In genomic region chr11:64208086-64208795, GRCh38 we compare ENCODE assay signal across 9 cellular contexts. TPM values are rescaled to one million over a fixed set of nuclear protein-coding genes. Genes with fewer than 3 reads are reported as not detected.
DNase-seq lines count a peak whose midpoint lies in the region; ATAC-seq and TF ChIP-seq lines count a peak whose summit lies in the region.
"Had no signal": no experiment of that assay in that cellular context is flagged by ENCODE, and none has a peak within 500 bp of the region (broad histone marks: within the 10 kb centered on the region; RNA-seq: fewer than 3 reads in every experiment).

No MANE protein-coding gene starts in this region.

- no peaks in the 10 kb centered on the region for H3K27me3 Mint-ChIP-seq in activated CD4-positive, alpha-beta memory T cell treated with anti-CD3 and anti-CD28 coated beads for 36 hours
- peaks cover 5 to 11% (median 6%) of the 10 kb centered on the region in 3 donors for H3K27me3 Mint-ChIP-seq in immature natural killer cell (ENCODE audit: low read depth in 3 of 3)

- H3K27ac ChIP-seq in spleen: peak overlapping the region; percentile 84 to 99 (median 96)

- CTCF ChIA-PET in activated CD4-positive, alpha-beta memory T cell treated with anti-CD3 and anti-CD28 coated beads for 36 hours (lab: Charles Lee): interaction anchor here (0.6 to 6.5 kb wide), 11 partner anchors 17 to 1454 kb away, joined by 3 to 106 read pairs (median 7); partner anchors contain the start of genes CATSPERZ, ESRRA, NUDT22 and PPP1R14B

- 58 to 84% (median 62%) methylated on average over 9 to 23 of the region's 23 CpGs for WGBS in spleen, 5 donors

- H3K4me1 ChIP-seq in spleen: peaks cover 32 to 96% (median 60%) of the 10 kb centered on the region in 6 donors

- DNase-seq in activated CD4-positive, alpha-beta memory T cell treated with anti-CD3 and anti-CD28 coated beads for 36 hours: no peak
- DNase-seq in immature natural killer cell (no peak), spleen (peak; percentile 85), activated gamma-delta T cell (lab: John Stamatoyannopoulos, UW) (no peak)
- DNase-seq: NCI-H69 had no signal

- no peaks in the 10 kb centered on the region for H3K9me3 Mint-ChIP-seq in activated CD4-positive, alpha-beta memory T cell treated with anti-CD3 and anti-CD28 coated beads for 36 hours
- H3K9me3 Mint-ChIP-seq in immature natural killer cell: no peaks in the 10 kb centered on the region

- peak overlapping the region; percentile 58 to 89 (median 80) for H3K4me3 ChIP-seq in spleen

- no peaks in the 10 kb centered on the region for H3K9me3 ChIP-seq in spleen

- no peak for TF ChIP-seq POLR2A in spleen (IDR thresholded peaks at IDR 0.05)

- ATAC-seq in HG02610 (IDR thresholded peaks at IDR 0.05; ENCODE audit: unreplicated experiment) (peak; percentile 6), HG03460 (IDR thresholded peaks at IDR 0.05; ENCODE audit: unreplicated experiment) (no peak), HG02623 (IDR thresholded peaks at IDR 0.05; ENCODE audit: unreplicated experiment) (no peak), GM21447 (IDR thresholded peaks at IDR 0.05; ENCODE audit: unreplicated experiment) (no peak)

- intact Hi-C loops in activated CD4-positive, alpha-beta memory T cell treated with anti-CD3 and anti-CD28 coated beads for 36 hours (cut with micrococcal nuclease): no loop called here
- intact Hi-C loops in spleen (cut with DNase I; ENCODE audit: low total_unique reads): no loop called here

- POLR2A ChIA-PET in activated CD4-positive, alpha-beta memory T cell treated with anti-CD3 and anti-CD28 coated beads for 36 hours (lab: Charles Lee): interaction anchor here (1.0 to 5.5 kb wide), 13 partner anchors 17 to 125 kb away, joined by 3 to 111 read pairs (median 13); partner anchors contain the start of genes ESRRA, FKBP2, NUDT22 and PRDX5

- H3K36me3 ChIP-seq in spleen: peaks cover 0 to 66% (median 43%) of the 10 kb centered on the region in 6 donors

- H3K27me3 ChIP-seq in spleen (replicated peaks in 1 of 7): no peaks in the 10 kb centered on the region

- no peak for TF ChIP-seq CTCF in spleen (IDR thresholded peaks at IDR 0.05 in 8 of 11, conservative IDR thresholded peaks at IDR 0.05 in 3 of 11)

- peaks cover 50% of the 10 kb centered on the region for H3K4me1 Mint-ChIP-seq in activated CD4-positive, alpha-beta memory T cell treated with anti-CD3 and anti-CD28 coated beads for 36 hours (ENCODE audit: low read depth)
- H3K4me1 Mint-ChIP-seq in immature natural killer cell: peaks cover 43 to 45% of the 10 kb centered on the region in 2 donors

- H3K27ac Mint-ChIP-seq in activated CD4-positive, alpha-beta memory T cell treated with anti-CD3 and anti-CD28 coated beads for 36 hours: peak overlapping the region; percentile 99
- H3K27ac Mint-ChIP-seq in immature natural killer cell: peak overlapping the region; percentile 91 to 96 (median 95)

- H3K36me3 Mint-ChIP-seq in activated CD4-positive, alpha-beta memory T cell treated with anti-CD3 and anti-CD28 coated beads for 36 hours: peaks cover 54% of the 10 kb centered on the region
- H3K36me3 Mint-ChIP-seq in immature natural killer cell: peaks cover 14 to 24% (median 19%) of the 10 kb centered on the region in 3 donors

- peak overlapping the region; percentile 96 for H3K4me3 Mint-ChIP-seq in activated CD4-positive, alpha-beta memory T cell treated with anti-CD3 and anti-CD28 coated beads for 36 hours
- H3K4me3 Mint-ChIP-seq in immature natural killer cell: peak overlapping the region; percentile 90 to 95 (median 91)

RNA-seq across cellular contexts. Expression of gene FERMT3, which starts 1.7 kb away (rescaled TPM):
- total RNA-seq in activated CD4-positive, alpha-beta memory T cell treated with anti-CD3 and anti-CD28 coated beads for 36 hours: 100 to 1,000 TPM; 195 to 203 TPM
- 100 to 1,000 TPM; 181 to 297 (median 236) TPM for polyA plus RNA-seq in immature natural killer cell
- 100 to 1,000 TPM; 129 to 248 (median 178) TPM for total RNA-seq in spleen
- 100 to 1,000 TPM; 120 to 210 (median 159) TPM for polyA plus RNA-seq in spleen

RNA-seq across cellular contexts. Expression of gene TRPT1, which starts 17.7 kb away (rescaled TPM):
- 10 to 100 TPM; 30.4 to 35.6 TPM for total RNA-seq in activated CD4-positive, alpha-beta memory T cell treated with anti-CD3 and anti-CD28 coated beads for 36 hours
- polyA plus RNA-seq in immature natural killer cell (10 to 100 TPM; 42.2 to 51.0 (median 43.8) TPM), spleen (10 to 100 TPM; 57.8 to 74.0 (median 60.8) TPM)
- 10 to 100 TPM; 34.2 to 56.3 (median 40.0) TPM for total RNA-seq in spleen

RNA-seq across cellular contexts. Expression of gene NUDT22, which starts 17.8 kb away (rescaled TPM):
- total RNA-seq in activated CD4-positive, alpha-beta memory T cell treated with anti-CD3 and anti-CD28 coated beads for 36 hours: 10 to 100 TPM; 69.8 to 79.8 TPM
- 10 to 100 TPM; 64.9 to 95.4 (median 74.9) TPM for polyA plus RNA-seq in immature natural killer cell
- total RNA-seq in spleen: 10 to 100 TPM; 68.1 to 88.6 (median 78.2) TPM
- 100 to 1,000 TPM in 1 of 3 donors, 10 to 100 TPM in 2; 61.8 to 109 (median 96.3) TPM for polyA plus RNA-seq in spleen

RNA-seq across cellular contexts. Expression of gene DNAJC4, which starts 22.1 kb away (rescaled TPM):
- total RNA-seq in activated CD4-positive, alpha-beta memory T cell treated with anti-CD3 and anti-CD28 coated beads for 36 hours: 10 to 100 TPM; 22.5 to 26.2 TPM
- polyA plus RNA-seq in immature natural killer cell: 10 to 100 TPM; 25.2 to 32.6 (median 26.7) TPM
- 10 to 100 TPM; 28.0 to 59.9 (median 49.0) TPM for total RNA-seq in spleen
- polyA plus RNA-seq in spleen: 100 to 1,000 TPM in 1 of 3 donors, 10 to 100 TPM in 2; 83.7 to 113 (median 85.8) TPM

RNA-seq across cellular contexts. Expression of gene STIP1, which starts 22.3 kb away (rescaled TPM):
- total RNA-seq in activated CD4-positive, alpha-beta memory T cell treated with anti-CD3 and anti-CD28 coated beads for 36 hours: 100 to 1,000 TPM; 402 to 413 TPM
- polyA plus RNA-seq in immature natural killer cell (100 to 1,000 TPM in 1 of 3 donors, 10 to 100 TPM in 2; 51.3 to 113 (median 57.3) TPM), spleen (10 to 100 TPM; 30.1 to 68.4 (median 38.8) TPM)
- 100 to 1,000 TPM in 2 of 7 donors, 10 to 100 TPM in 5; 61.2 to 111 (median 88.2) TPM for total RNA-seq in spleen
